In genomic region chr12:85733984-85734383, GRCh38 we compare ENCODE assay signal across 13 cellular contexts.
"Had no signal": no experiment of that assay in that cellular context is flagged by ENCODE, and none has a peak within 500 bp of the region (broad histone marks: within the 10 kb centered on the region; RNA-seq: fewer than 3 reads in every experiment).

No MANE protein-coding gene starts in this region.

- DNase-seq: activated B cell treated with CpG ODN at 0.5 μM for 24 hours; activated CD4-positive, alpha-beta T cell treated with anti-CD3 and anti-CD28 coated beads, Interleukin-2, amount 10 ng/mL, durations not matched to agents 7 days and 5 days; activated naive CD4-positive, alpha-beta T cell treated with anti-CD3 and anti-CD28 coated beads, Interleukin-2, amount 50 U/mL, for 16 hours; amniotic stem cell; heart left ventricle; occipital lobe; psoas muscle; SJCRH30; stimulated activated CD4-positive, alpha-beta T cell treated with anti-CD3 and anti-CD28 coated beads, Interleukin-4, amount 100 ng/mL, for 1 hour; stimulated activated naive CD8-positive, alpha-beta T cell treated with anti-CD3 and anti-CD28 coated beads, Interleukin-15, amount 100 ng/mL, for 72 hours; testis; upper lobe of right lung had no signal

- FAIRE-seq: islet of Langerhans had no signal
